ENCODE assay signal across 30 cellular contexts in genomic region chr12:74429535-74429934, GRCh38.
"Had no signal": no experiment of that assay in that cellular context is flagged by ENCODE, and none has a peak within 500 bp of the region (broad histone marks: within the 10 kb centered on the region; RNA-seq: fewer than 3 reads in every experiment).

No MANE protein-coding gene starts in this region.

- H3K9me3 ChIP-seq: adrenal gland, ascending aorta, body of pancreas, breast epithelium had no signal

- H3K36me3 ChIP-seq: adrenal gland, ascending aorta, brain microvascular endothelial cell, breast epithelium, cardiac muscle cell had no signal

- H3K27me3 ChIP-seq: adrenal gland, ascending aorta, body of pancreas, brain microvascular endothelial cell, breast epithelium, cardiac muscle cell had no signal

- DNase-seq: activated effector memory CD4-positive, alpha-beta T cell treated with anti-CD3 and anti-CD28 coated beads, Interleukin-2, amount 50 U/mL, for 16 hours; activated effector memory CD4-positive, alpha-beta T cell treated with Interleukin-2 at 50 U/mL for 16 hours; activated gamma-delta T cell; activated gamma-delta T cell treated with Interleukin-2 at 50 U/mL for 16 hours; activated naive CD4-positive, alpha-beta T cell; activated naive CD4-positive, alpha-beta T cell treated with anti-CD3 and anti-CD28 coated beads for 36 hours; activated naive CD4-positive, alpha-beta T cell treated with anti-CD3 and anti-CD28 coated beads, Interleukin-2, amount 10 ng/mL, durations not matched to agents 7 days and 5 days; activated naive CD4-positive, alpha-beta T cell treated with anti-CD3 and anti-CD28 coated beads, Interleukin-2, amount 50 U/mL, for 16 hours; activated naive CD4-positive, alpha-beta T cell treated with Interleukin-2 at 50 U/mL for 16 hours; activated naive CD8-positive, alpha-beta T cell treated with anti-CD3 and anti-CD28 coated beads for 36 hours; activated naive CD8-positive, alpha-beta T cell treated with anti-CD3 and anti-CD28 coated beads, Interleukin-2, amount 10 ng/mL, durations not matched to agents 7 days and 5 days; activated naive CD8-positive, alpha-beta T cell treated with anti-CD3 and anti-CD28 coated beads, Interleukin-2, amount 50 U/mL, for 24 hours; activated T-cell treated with anti-CD3 and anti-CD28 coated beads, Interleukin-2, amount 50 U/mL, for 1 hour; activated T-cell treated with anti-CD3 and anti-CD28 coated beads, Interleukin-2, amount 50 U/mL, for 24 hours; activated T-cell treated with anti-CD3 and anti-CD28 coated beads, Interleukin-2, amount 50 U/mL, for 4 hours; activated T-cell treated with anti-CD3 and anti-CD28 coated beads, Interleukin-2, amount 50 U/mL, for 48 hours; activated T-cell treated with anti-CD3 and anti-CD28 coated beads, Interleukin-2, amount 50 U/mL, for 72 hours; adrenal gland; amniotic stem cell; amygdala; anterior cingulate cortex; aorta; body of pancreas; brain microvascular endothelial cell; caudate nucleus; central memory CD4-positive, alpha-beta T cell; cerebellar nuclear complex had no signal

- H3K4me3 ChIP-seq: adrenal gland, ascending aorta, body of pancreas, breast epithelium, cardiac muscle cell had no signal

- H3K27ac ChIP-seq: adrenal gland, ascending aorta, body of pancreas, brain microvascular endothelial cell, breast epithelium, cardiac muscle cell had no signal
